ENCODE assay signal across 11 cellular contexts in genomic region chr3:15153103-15153502, GRCh38.
"Had no signal": no experiment of that assay in that cellular context is flagged by ENCODE, and none has a peak within 500 bp of the region (broad histone marks: within the 10 kb centered on the region; RNA-seq: fewer than 3 reads in every experiment).

No MANE protein-coding gene starts in this region.

- H3K4me3 ChIP-seq: GM23338 had no signal

- ATAC-seq: GM23338 had no signal

- H3K9ac ChIP-seq: KMS-11 had no signal

- H3K27ac ChIP-seq: HL-60, KMS-11 had no signal

- DNase-seq: H9, HCEC 1CT, HFFc6, IMR-90, Karpas-422, KBM-7 had no signal

- FAIRE-seq: H1, H54 had no signal

- H3K4me2 ChIP-seq: GM23338, KMS-11 had no signal

- H2AFZ ChIP-seq: GM23338 had no signal
